In genomic region chr17:42709561-42709960, GRCh38 we compare ENCODE assay signal across 2 cellular contexts.
TF ChIP-seq lines count a peak whose summit lies in the region.

No MANE protein-coding gene starts in this region.

TF ChIP-seq in HEK293, 187 proteins besides CTCF, POLR2A, EP300 and RAD21:
- TF ChIP-seq ZNF341 (tag by site-specific recombination; IDR thresholded peaks at IDR 0.05; ENCODE audit: low read depth), result peak; percentile 48; the same call in 1 of the 2 replicates
- TF ChIP-seq ZNF530 (tag by site-specific recombination; IDR thresholded peaks at IDR 0.05; ENCODE audit: low read depth), result no peak

TF ChIP-seq in K562, 482 proteins besides CTCF, POLR2A, EP300 and RAD21:
- TF ChIP-seq SETDB1 (IDR thresholded peaks at IDR 0.05; ENCODE audit: low read length) (no peak), ZBTB7A (IDR thresholded peaks at IDR 0.05; ENCODE audit: borderline replicate concordance, control insufficient read depth, low read depth, low read length) (no peak), RNF2 (IDR thresholded peaks at IDR 0.05) (no peak), ATF6 (CRISPR knock-in tag; IDR thresholded peaks at IDR 0.05) (no peak), RERE (CRISPR knock-in tag; IDR thresholded peaks at IDR 0.05; ENCODE audit: borderline replicate concordance) (no peak), CBX5 (IDR thresholded peaks at IDR 0.05; ENCODE audit: borderline replicate concordance, low read depth) (no peak)
